In genomic region chr4:144411700-144412099, GRCh38 we compare ENCODE assay signal across 20 cellular contexts.
DNase-seq lines count a peak whose midpoint lies in the region; ATAC-seq and TF ChIP-seq lines count a peak whose summit lies in the region.
"Had no signal": no experiment of that assay in that cellular context is flagged by ENCODE, and none has a peak within 500 bp of the region (broad histone marks: within the 10 kb centered on the region; RNA-seq: fewer than 3 reads in every experiment).

No MANE protein-coding gene starts in this region.

- H3K9me3 ChIP-seq in suprapubic skin, result no peaks in the 10 kb centered on the region
- H3K9me3 ChIP-seq: esophagus squamous epithelium, tibial nerve had no signal

- no peaks in the 10 kb centered on the region for H3K4me1 ChIP-seq in suprapubic skin
- H3K4me1 ChIP-seq: esophagus squamous epithelium, tibial nerve had no signal

- ATAC-seq in GM18520 (IDR thresholded peaks at IDR 0.05; ENCODE audit: unreplicated experiment), result peak; percentile 52
- ATAC-seq in GM21515 (IDR thresholded peaks at IDR 0.05; ENCODE audit: unreplicated experiment), result peak; percentile 66
- peak; percentile 71 for ATAC-seq in HG02884 (IDR thresholded peaks at IDR 0.05; ENCODE audit: unreplicated experiment)
- peak; percentile 69 for ATAC-seq in HG03442 (IDR thresholded peaks at IDR 0.05; ENCODE audit: unreplicated experiment)
- ATAC-seq: stimulated activated effector memory CD8-positive, alpha-beta T cell treated with anti-CD3 and anti-CD28 coated beads, Interleukin-12 subunit alpha, Interleukin-12 subunit beta, amount 100 ng/mL, for 72 hours had no signal

- no peak overlapping the region for H3K27ac ChIP-seq in suprapubic skin
- H3K27ac ChIP-seq: esophagus squamous epithelium, tibial nerve had no signal

- TF ChIP-seq EP300 in suprapubic skin (IDR thresholded peaks at IDR 0.05), result no peak

- H3K36me3 ChIP-seq in suprapubic skin, result no peaks in the 10 kb centered on the region
- H3K36me3 ChIP-seq: esophagus squamous epithelium, tibial nerve had no signal

- no peak for TF ChIP-seq POLR2A in suprapubic skin (IDR thresholded peaks at IDR 0.05)

- no peaks in the 10 kb centered on the region for H3K27me3 ChIP-seq in suprapubic skin
- H3K27me3 ChIP-seq: esophagus squamous epithelium, tibial nerve had no signal

- DNase-seq in retina (no peak), pons (ENCODE audit: low spot score) (no peak), SW 1271 (lab: John Stamatoyannopoulos, UW) (no peak), suprapubic skin (ENCODE audit: low spot score in 2 of 2) (no peak)
- DNase-seq: activated naive CD4-positive, alpha-beta T cell; anterior cingulate cortex; effector CD4-positive, alpha-beta T cell; esophagus squamous epithelium; GDM1; GOT3; KG1; midbrain; NCI-H2029; T-helper 1 cell had no signal

- H3K4me3 ChIP-seq in suprapubic skin, result no peak overlapping the region
- H3K4me3 ChIP-seq: esophagus squamous epithelium, tibial nerve had no signal

- no peak for TF ChIP-seq CTCF in suprapubic skin (IDR thresholded peaks at IDR 0.05)
